1 cellular context compared by ENCODE assay signal in genomic region chr6:41013473-41014153, GRCh38.
A peak's percentile ranks its signal among the peaks of the same experiment; 100 is the strongest.
TF ChIP-seq lines count a peak whose summit lies in the region.

No MANE protein-coding gene starts in this region.

TF ChIP-seq in A549, 52 proteins besides CTCF, POLR2A, EP300 and RAD21 (continued from another document):
- no peak for TF ChIP-seq USF2 (IDR thresholded peaks at IDR 0.05)
- no peak for TF ChIP-seq MAFK (IDR thresholded peaks at IDR 0.05; ENCODE audit: partially characterized antibody)
- TF ChIP-seq POLR2AphosphoS2 (conservative IDR thresholded peaks at IDR 0.05; ENCODE audit: low read length): no peak
- TF ChIP-seq RCOR1 (IDR thresholded peaks at IDR 0.05; ENCODE audit: low read depth, low read length): no peak
- no peak for TF ChIP-seq CHD2 (IDR thresholded peaks at IDR 0.05; ENCODE audit: low read length, partially characterized antibody)
- TF ChIP-seq CEBPB (IDR thresholded peaks at IDR 0.05): peak; percentile 24 to 72; a peak in 2 of 4 replicates
